Comparison of ENCODE assay signal across 1 cellular context in genomic region chr14:79077096-79077495, GRCh38.
TF ChIP-seq lines count a peak whose summit lies in the region.

No MANE protein-coding gene starts in this region.

TF ChIP-seq in WTC11, 78 proteins besides CTCF, POLR2A, EP300 and RAD21 (continued from another document):
- TF ChIP-seq, protein P1, sequence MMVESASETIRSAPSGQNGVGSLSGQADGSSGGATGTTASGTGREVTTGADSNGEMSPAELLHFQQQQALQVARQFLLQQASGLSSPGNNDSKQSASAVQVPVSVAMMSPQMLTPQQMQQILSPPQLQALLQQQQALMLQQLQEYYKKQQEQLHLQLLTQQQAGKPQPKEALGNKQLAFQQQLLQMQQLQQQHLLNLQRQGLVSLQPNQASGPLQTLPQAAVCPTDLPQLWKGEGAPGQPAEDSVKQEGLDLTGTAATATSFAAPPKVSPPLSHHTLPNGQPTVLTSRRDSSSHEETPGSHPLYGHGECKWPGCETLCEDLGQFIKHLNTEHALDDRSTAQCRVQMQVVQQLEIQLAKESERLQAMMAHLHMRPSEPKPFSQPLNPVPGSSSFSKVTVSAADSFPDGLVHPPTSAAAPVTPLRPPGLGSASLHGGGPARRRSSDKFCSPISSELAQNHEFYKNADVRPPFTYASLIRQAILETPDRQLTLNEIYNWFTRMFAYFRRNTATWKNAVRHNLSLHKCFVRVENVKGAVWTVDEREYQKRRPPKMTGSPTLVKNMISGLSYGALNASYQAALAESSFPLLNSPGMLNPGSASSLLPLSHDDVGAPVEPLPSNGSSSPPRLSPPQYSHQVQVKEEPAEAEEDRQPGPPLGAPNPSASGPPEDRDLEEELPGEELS (CRISPR knock-in tag; IDR thresholded peaks at IDR 0.05), result no peak
TF ChIP-seq in WTC11: peak in this region for 0.
